In the genomic region with DNA sequence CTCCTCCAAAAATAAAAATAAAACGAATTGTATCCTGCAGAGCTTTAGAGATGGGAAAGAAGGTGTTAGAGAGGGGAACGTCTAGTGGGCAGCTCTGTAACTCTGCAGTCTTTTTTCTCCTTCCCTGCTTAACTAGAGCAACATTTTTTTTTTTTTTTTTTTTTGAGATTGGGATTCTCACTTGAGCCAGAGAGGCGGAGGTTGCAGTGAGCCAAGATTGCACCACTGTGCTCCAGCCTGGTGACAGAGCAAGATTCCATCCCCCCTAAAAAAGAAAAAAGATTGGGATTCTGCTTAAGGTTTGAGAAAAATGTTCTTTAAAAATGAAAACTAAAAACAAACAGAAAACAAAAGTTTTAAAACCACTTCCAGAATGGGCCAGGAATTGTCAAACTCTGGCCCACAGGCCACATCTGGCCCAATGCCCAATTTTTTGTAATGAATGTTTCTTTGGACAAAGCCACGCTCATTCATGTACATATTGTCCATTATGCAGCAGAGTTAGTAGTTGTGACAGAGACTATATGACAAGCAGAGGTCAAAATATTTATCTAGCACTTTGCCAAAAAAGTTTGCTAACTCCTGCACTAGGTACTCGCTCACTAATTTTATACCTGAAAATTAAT, we compare ENCODE assay signal across 21 cellular contexts.
"Had no signal": no experiment of that assay in that cellular context is flagged by ENCODE, and none has a peak within 500 bp of the region (broad histone marks: within the 10 kb centered on the region; RNA-seq: fewer than 3 reads in every experiment).

No MANE protein-coding gene starts in this region.

- H3K4me3 ChIP-seq: colonic mucosa, gastrocnemius medialis, mucosa of descending colon, neural progenitor cell, psoas muscle, sigmoid colon, upper lobe of right lung had no signal

- H3K27ac Mint-ChIP-seq: activated naive CD4-positive, alpha-beta T cell treated with anti-CD3 and anti-CD28 coated beads, Interleukin-2, amount 50 U/mL, for 72 hours; activated T-helper 1 cell treated with anti-CD3 and anti-CD28 coated beads, Interleukin-12 subunit alpha, Interleukin-12 subunit beta, Interleukin-2, Interleukin-4 antibody, amounts not matched to agents 30 ng/mL and 10 ng/mL and 1 ng/mL, durations not matched to agents 14 hours and 24 hours and 36 hours; neural progenitor cell; stimulated activated memory B cell treated with anti-CD40 and anti-IgM and Interleukin-4, amounts not matched to agents 10 μg/mL and 1 μg/mL and 100 μg/mL, for 72 hours had no signal

- H3K27ac ChIP-seq: colonic mucosa, gastrocnemius medialis, neural progenitor cell, psoas muscle, sigmoid colon, upper lobe of right lung, WERI-Rb-1 had no signal

- H3K9me3 ChIP-seq: colonic mucosa, gastrocnemius medialis, mucosa of descending colon, psoas muscle, sigmoid colon, upper lobe of right lung had no signal

- H3K36me3 ChIP-seq: colonic mucosa, gastrocnemius medialis, neural progenitor cell, sigmoid colon, upper lobe of right lung, WERI-Rb-1 had no signal

- H3K9me3 Mint-ChIP-seq: activated T-helper 1 cell treated with anti-CD3 and anti-CD28 coated beads, Interleukin-12 subunit alpha, Interleukin-12 subunit beta, Interleukin-2, Interleukin-4 antibody, amounts not matched to agents 30 ng/mL and 10 ng/mL and 1 ng/mL, durations not matched to agents 14 hours and 24 hours and 36 hours; central memory CD8-positive, alpha-beta T cell; naive thymus-derived CD4-positive, alpha-beta T cell; neural progenitor cell; stimulated activated memory B cell treated with anti-CD40 and anti-IgM and Interleukin-4, amounts not matched to agents 10 μg/mL and 1 μg/mL and 100 μg/mL, for 72 hours had no signal

- H2AFZ ChIP-seq: neural progenitor cell had no signal

- ATAC-seq: activated naive CD4-positive, alpha-beta T cell treated with anti-CD3 and anti-CD28 coated beads, Interleukin-2, amount 50 U/mL, for 72 hours; gastrocnemius medialis; left lobe of liver; mucosa of descending colon; naive thymus-derived CD4-positive, alpha-beta T cell; psoas muscle; stimulated activated memory B cell treated with anti-CD40 and anti-IgM and Interleukin-4, amounts not matched to agents 10 μg/mL and 1 μg/mL and 100 μg/mL, for 72 hours; upper lobe of right lung had no signal

- H3K27me3 Mint-ChIP-seq: central memory CD8-positive, alpha-beta T cell; naive thymus-derived CD4-positive, alpha-beta T cell; stimulated activated memory B cell treated with anti-CD40 and anti-IgM and Interleukin-4, amounts not matched to agents 10 μg/mL and 1 μg/mL and 100 μg/mL, for 72 hours had no signal

- H3K4me3 Mint-ChIP-seq: activated T-helper 1 cell treated with anti-CD3 and anti-CD28 coated beads, Interleukin-12 subunit alpha, Interleukin-12 subunit beta, Interleukin-2, Interleukin-4 antibody, amounts not matched to agents 30 ng/mL and 10 ng/mL and 1 ng/mL, durations not matched to agents 14 hours and 24 hours and 36 hours; central memory CD8-positive, alpha-beta T cell; naive thymus-derived CD4-positive, alpha-beta T cell; neural progenitor cell; stimulated activated memory B cell treated with anti-CD40 and anti-IgM and Interleukin-4, amounts not matched to agents 10 μg/mL and 1 μg/mL and 100 μg/mL, for 72 hours had no signal

- H3K4me2 ChIP-seq: neural progenitor cell had no signal

- DNase-seq: activated CD4-positive, alpha-beta T cell treated with anti-CD3 and anti-CD28 coated beads, Interleukin-2, amount 50 U/mL, for 48 hours; activated gamma-delta T cell treated with Interleukin-2 at 50 U/mL for 16 hours; colonic mucosa; erythroblast; gastrocnemius medialis; mammary epithelial cell; mucosa of descending colon; naive thymus-derived CD4-positive, alpha-beta T cell; psoas muscle; sigmoid colon; stimulated activated CD4-positive, alpha-beta T cell treated with anti-CD3 and anti-CD28 coated beads, Interleukin-4, amount 100 ng/mL, for 24 hours; upper lobe of right lung; WERI-Rb-1 had no signal

- H3K27me3 ChIP-seq: colonic mucosa, gastrocnemius medialis, neural progenitor cell, sigmoid colon, upper lobe of right lung had no signal

- H3K4me1 ChIP-seq: colonic mucosa, gastrocnemius medialis, neural progenitor cell, psoas muscle, sigmoid colon, upper lobe of right lung had no signal

- FAIRE-seq: endometrium, keratinocyte had no signal

- H3K9ac ChIP-seq: neural progenitor cell had no signal
